Comparison of ENCODE assay signal across 19 cellular contexts in the genomic region with DNA sequence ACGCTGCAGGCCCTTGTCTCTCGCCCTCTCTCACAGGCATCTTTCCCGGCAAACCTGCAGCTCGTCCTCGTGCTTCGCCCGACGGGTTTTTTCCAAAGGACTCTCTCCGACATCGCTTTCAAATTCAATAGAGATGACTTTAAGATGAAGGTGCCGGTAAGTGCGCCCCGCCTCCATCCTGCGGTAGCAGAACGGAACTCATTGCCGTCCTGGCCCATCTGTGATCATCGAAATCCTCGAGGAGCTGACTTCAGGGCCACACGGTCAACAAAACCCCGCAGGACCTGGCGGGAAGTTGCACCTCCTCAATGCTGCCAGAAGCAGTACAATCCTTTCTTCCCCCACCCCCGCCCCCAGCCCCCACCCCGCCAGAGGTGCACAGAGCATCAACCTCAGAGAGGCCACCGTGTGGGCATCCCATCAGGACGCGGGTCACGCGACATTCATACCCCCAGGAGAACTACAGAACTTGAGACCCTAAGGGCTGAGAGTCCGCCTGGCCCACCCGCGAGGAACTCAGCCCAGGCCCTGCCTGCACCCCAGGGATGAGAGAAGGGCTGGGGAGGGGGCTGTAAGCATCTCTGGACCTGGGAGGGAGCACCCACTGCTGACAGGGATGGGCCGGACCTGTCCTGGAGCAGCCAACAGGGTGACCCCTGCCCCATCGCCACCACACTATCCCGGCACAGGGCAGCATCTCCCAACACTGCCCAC. TPM values are rescaled to one million over a fixed set of nuclear protein-coding genes. Genes with fewer than 3 reads are reported as not detected.
"Had no signal": no experiment of that assay in that cellular context is flagged by ENCODE, and none has a peak within 500 bp of the region (broad histone marks: within the 10 kb centered on the region; RNA-seq: fewer than 3 reads in every experiment).

No MANE protein-coding gene starts in this region.

- H3K4me1 ChIP-seq: adrenal gland, foreskin keratinocyte, pancreas had no signal

- ATAC-seq: activated CD4-positive, alpha-beta T cell treated with anti-CD3 and anti-CD28 coated beads for 36 hours; activated CD8-positive, alpha-beta T cell treated with anti-CD3 and anti-CD28 coated beads, Interleukin-2, amount 10 ng/mL, durations not matched to agents 7 days and 5 days; foreskin keratinocyte; naive thymus-derived CD4-positive, alpha-beta T cell; pancreas; T-helper 17 cell had no signal

- H3K36me3 ChIP-seq: adrenal gland, pancreas, thoracic aorta had no signal

- H3K9me3 ChIP-seq: adrenal gland, pancreas, thoracic aorta had no signal

- H3K27ac ChIP-seq: adrenal gland, foreskin keratinocyte, pancreas, thoracic aorta, WERI-Rb-1 had no signal

- H3K27me3 ChIP-seq: adrenal gland, foreskin keratinocyte, pancreas had no signal

- H3K4me3 ChIP-seq: adrenal gland, pancreas, thoracic aorta had no signal

- DNase-seq: activated CD4-positive, alpha-beta T cell treated with anti-CD3 and anti-CD28 coated beads for 36 hours; activated CD8-positive, alpha-beta memory T cell treated with anti-CD3 and anti-CD28 coated beads, Interleukin-2, amount 50 U/mL, for 4 hours; activated CD8-positive, alpha-beta T cell treated with anti-CD3 and anti-CD28 coated beads, Interleukin-2, amount 10 ng/mL, durations not matched to agents 7 days and 5 days; activated effector memory CD4-positive, alpha-beta T cell treated with anti-CD3 and anti-CD28 coated beads, Interleukin-2, amount 50 U/mL, for 16 hours; activated T-cell treated with anti-CD3 and anti-CD28 coated beads, Interleukin-2, amount 50 U/mL, for 48 hours; adrenal gland; central memory CD4-positive, alpha-beta T cell; cortex of kidney; effector memory CD4-positive, alpha-beta T cell; foreskin keratinocyte; left colon; naive thymus-derived CD4-positive, alpha-beta T cell; stimulated activated CD4-positive, alpha-beta T cell treated with anti-CD3 and anti-CD28 coated beads, Interleukin-2, amount 100 ng/mL, for 48 hours; stimulated activated naive CD4-positive, alpha-beta T cell; T-helper 17 cell; WERI-Rb-1 had no signal

RNA-seq across cellular contexts. Expression of a gene that starts 44.9 kb away (rescaled TPM):
- total RNA-seq: activated CD8-positive, alpha-beta T cell treated with anti-CD3 and anti-CD28 coated beads, Interleukin-2, amount 10 ng/mL, durations not matched to agents 7 days and 5 days; foreskin keratinocyte; T-helper 17 cell; thoracic aorta; ureter had no signal
